ENCODE assay signal across 1 cellular context in the genomic region with DNA sequence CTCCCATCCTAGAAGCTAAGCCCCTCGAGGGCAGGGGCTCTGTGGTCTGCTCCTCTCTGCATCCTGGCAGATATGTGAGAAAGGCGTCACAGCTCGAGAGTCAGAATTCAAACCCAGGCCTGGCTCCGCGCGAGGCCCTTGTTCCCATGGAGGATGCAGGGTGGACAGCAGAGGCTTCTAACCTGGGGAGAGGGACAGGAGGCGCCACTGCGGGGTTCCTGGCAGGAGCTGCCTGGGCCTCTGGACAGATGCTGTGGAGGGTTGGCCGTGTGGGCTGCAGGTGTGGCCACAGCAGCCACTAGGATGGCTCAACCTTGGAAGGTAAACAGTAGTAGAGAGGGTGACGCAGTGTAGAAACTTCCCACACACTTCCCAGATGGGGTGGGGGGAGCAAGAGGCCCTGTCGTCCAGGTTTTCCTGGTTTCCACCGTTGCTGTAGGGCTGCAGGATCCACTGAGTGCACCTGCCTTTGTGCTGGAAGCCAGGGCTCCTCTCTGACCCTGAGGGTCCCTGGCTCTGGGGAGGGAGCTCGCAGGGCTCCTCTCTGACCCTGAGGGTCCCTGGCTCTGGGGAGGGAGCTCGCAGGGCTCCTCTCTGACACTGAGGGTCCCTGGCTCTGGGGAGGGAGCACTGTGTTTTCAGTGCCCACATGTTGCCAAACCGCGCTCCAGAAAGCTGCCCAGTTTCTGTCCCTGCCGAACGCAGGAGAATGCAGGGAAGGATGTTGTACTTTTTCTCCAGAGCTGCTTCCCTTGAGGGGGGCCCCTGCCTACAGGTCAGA.
A peak's percentile ranks its signal among the peaks of the same experiment; 100 is the strongest.
TF ChIP-seq lines count a peak whose summit lies in the region.

No MANE protein-coding gene starts in this region.

TF ChIP-seq in GM12878, 131 proteins besides CTCF, POLR2A, EP300 and RAD21:
- peak; percentile 56; the same call in 1 of the 2 replicates for TF ChIP-seq POLR2AphosphoS5 (IDR thresholded peaks at IDR 0.05; ENCODE audit: low read length)
- no peak for TF ChIP-seq FOXK2 (IDR thresholded peaks at IDR 0.05)
- no peak for TF ChIP-seq CHD2 (IDR thresholded peaks at IDR 0.05; ENCODE audit: borderline replicate concordance, low read depth, low read length)
